Comparison of ENCODE assay signal across 24 cellular contexts in the genomic region with DNA sequence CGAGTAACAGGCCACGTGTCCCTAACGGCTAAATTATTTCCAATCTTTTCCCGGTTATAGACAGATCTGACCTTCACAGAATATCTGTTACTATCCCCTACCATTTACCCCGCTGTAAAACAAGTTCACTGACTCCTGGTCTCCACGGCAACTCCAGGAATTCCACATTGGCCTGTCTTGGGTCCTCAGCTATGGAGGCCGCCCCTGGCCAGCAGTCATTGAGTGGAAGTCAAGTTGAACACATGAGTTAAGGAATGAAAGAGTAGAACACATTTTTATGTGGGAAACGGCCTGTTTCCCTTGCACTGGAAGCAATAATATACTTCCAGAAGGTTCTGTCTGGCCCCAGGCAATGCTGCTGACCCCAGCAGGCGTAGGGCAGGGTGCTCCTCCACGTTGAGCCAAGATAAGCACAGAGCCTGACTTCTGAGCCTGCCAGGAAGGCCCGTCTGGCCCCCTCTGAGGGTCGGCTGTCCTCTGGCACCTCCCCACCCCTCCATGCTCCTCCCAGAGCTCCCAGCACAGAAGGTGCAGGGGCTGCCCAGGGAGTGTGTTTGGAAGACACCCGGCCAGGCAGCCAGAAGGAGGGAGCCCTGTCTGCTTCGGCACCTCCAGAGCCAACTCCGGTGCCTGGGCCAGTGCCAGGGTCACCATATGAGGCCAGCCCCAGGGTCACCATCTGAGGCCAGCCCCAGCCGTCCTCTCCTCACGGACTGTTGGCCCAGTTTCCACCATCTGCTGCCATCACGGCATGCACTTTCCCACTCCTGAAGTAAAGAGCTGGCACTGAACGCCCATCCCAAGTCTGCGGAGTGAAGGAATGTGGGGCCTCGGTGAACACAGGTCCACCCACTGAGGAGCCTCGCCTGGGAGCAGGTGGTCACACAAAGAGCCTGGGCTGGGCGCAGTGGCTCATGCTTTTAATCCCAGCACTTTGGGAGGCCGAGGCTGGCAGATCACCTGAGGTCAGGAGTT.
DNase-seq lines count a peak whose midpoint lies in the region; ATAC-seq and TF ChIP-seq lines count a peak whose summit lies in the region.
"Had no signal": no experiment of that assay in that cellular context is flagged by ENCODE, and none has a peak within 500 bp of the region (broad histone marks: within the 10 kb centered on the region; RNA-seq: fewer than 3 reads in every experiment).

No MANE protein-coding gene starts in this region.

- H3K79me2 ChIP-seq in PC-3 (ENCODE audit: low read length), result no peaks in the 10 kb centered on the region

- no peaks in the 10 kb centered on the region for H3F3A ChIP-seq in PC-3 (ENCODE audit: low read length, unreplicated experiment)

- H3K27ac ChIP-seq in coronary artery, result peak overlapping the region; percentile 37 to 85
- peak overlapping the region; percentile 83 for H3K27ac ChIP-seq in lower lobe of right lung
- no peak overlapping the region for H3K27ac ChIP-seq in PC-3 (ENCODE audit: low read length)
- H3K27ac ChIP-seq: breast epithelium, gastroesophageal sphincter, neural progenitor cell, PC-9, SJCRH30, transverse colon had no signal

- H3K4me3 ChIP-seq in coronary artery, result no peak overlapping the region
- no peak overlapping the region for H3K4me3 ChIP-seq in lower lobe of right lung
- H3K4me3 ChIP-seq in PC-3 (ENCODE audit: low read length), result no peak overlapping the region
- H3K4me3 ChIP-seq: breast epithelium, gastroesophageal sphincter, GM23338, neural progenitor cell, PC-9, SJCRH30, transverse colon had no signal

- no peak for TF ChIP-seq CTCF in coronary artery (IDR thresholded peaks at IDR 0.05)
- TF ChIP-seq CTCF in lower lobe of right lung (IDR thresholded peaks at IDR 0.05), result no peak
- TF ChIP-seq CTCF in type B pancreatic cell (conservative IDR thresholded peaks at IDR 0.05), result no peak
- no peak for TF ChIP-seq CTCF in PC-3 (conservative IDR thresholded peaks at IDR 0.05; ENCODE audit: low read depth, low read length)

- peaks cover 15% of the 10 kb centered on the region for H3K4me1 Mint-ChIP-seq in type B pancreatic cell (ENCODE audit: unreplicated experiment)
- H3K4me1 Mint-ChIP-seq: activated CD4-positive, alpha-beta memory T cell treated with anti-CD3 and anti-CD28 coated beads, Interleukin-2, amount 10 ng/mL, durations not matched to agents 7 days and 5 days; activated naive CD8-positive, alpha-beta T cell treated with anti-CD3 and anti-CD28 coated beads for 36 hours; T-helper 17 cell had no signal

- H3K36me3 ChIP-seq in lower lobe of right lung (no peaks in the 10 kb centered on the region), PC-3 (ENCODE audit: low read depth, low read length) (no peaks in the 10 kb centered on the region)
- H3K36me3 ChIP-seq: breast epithelium, gastroesophageal sphincter, neural progenitor cell, SJCRH30, transverse colon had no signal

- H3K9me3 Mint-ChIP-seq in type B pancreatic cell, result no peaks in the 10 kb centered on the region
- H3K9me3 Mint-ChIP-seq: activated CD4-positive, alpha-beta memory T cell treated with anti-CD3 and anti-CD28 coated beads, Interleukin-2, amount 10 ng/mL, durations not matched to agents 7 days and 5 days; activated naive CD8-positive, alpha-beta T cell treated with anti-CD3 and anti-CD28 coated beads for 36 hours; GM23338; neural progenitor cell had no signal

- H3K9me3 ChIP-seq in lower lobe of right lung, result no peaks in the 10 kb centered on the region
- no peaks in the 10 kb centered on the region for H3K9me3 ChIP-seq in PC-3 (ENCODE audit: low read length)
- H3K9me3 ChIP-seq: breast epithelium, gastroesophageal sphincter, SJCRH30, transverse colon had no signal

- DNase-seq in activated CD4-positive, alpha-beta T cell treated with anti-CD3 and anti-CD28 coated beads for 1 hour, result peak; percentile 5
- no peak for DNase-seq in activated CD4-positive, alpha-beta T cell treated with anti-CD3 and anti-CD28 coated beads, Interleukin-2, amount 50 U/mL, for 4 hours
- DNase-seq in coronary artery (ENCODE audit: low spot score) (peak; percentile 69), lower lobe of right lung (peak; percentile 38), type B pancreatic cell (ENCODE audit: extremely low spot score, unreplicated experiment) (peak; percentile 61), dermis blood vessel endothelial cell (no peak), PC-3 (no peak)
- DNase-seq in effector CD4-positive, alpha-beta T cell, result no peak
- DNase-seq: 8988T; activated CD4-positive, alpha-beta memory T cell treated with anti-CD3 and anti-CD28 coated beads, Interleukin-2, amount 10 ng/mL, durations not matched to agents 7 days and 5 days; activated naive CD8-positive, alpha-beta T cell treated with anti-CD3 and anti-CD28 coated beads for 36 hours; activated T-cell treated with anti-CD3 and anti-CD28 coated beads, Interleukin-2, amount 50 U/mL, for 48 hours; NCI-H1417; NCI-H2227 treated with DMSO at 0.1 percent for 48 hours; PC-9; SJCRH30; stimulated activated CD4-positive, alpha-beta T cell treated with anti-CD3 and anti-CD28 coated beads, Interleukin-15, amount 100 ng/mL, for 24 hours; T-helper 17 cell; transverse colon had no signal

- no peak overlapping the region for H2AFZ ChIP-seq in PC-3 (ENCODE audit: low read length)
- H2AFZ ChIP-seq: GM23338, neural progenitor cell, PC-9 had no signal

- POLR2A ChIA-PET in PC-3 (lab: Charles Lee; ENCODE audit: unreplicated experiment), result no interaction called here

- H3K9me2 ChIP-seq in PC-3 (replicated peaks; ENCODE audit: low read length), result no peaks in the 10 kb centered on the region

- H4K20me1 ChIP-seq in PC-3 (ENCODE audit: low read length), result no peaks in the 10 kb centered on the region

- peaks cover 3% of the 10 kb centered on the region for H3K27me3 Mint-ChIP-seq in type B pancreatic cell
- H3K27me3 Mint-ChIP-seq: activated CD4-positive, alpha-beta memory T cell treated with anti-CD3 and anti-CD28 coated beads, Interleukin-2, amount 10 ng/mL, durations not matched to agents 7 days and 5 days; activated naive CD8-positive, alpha-beta T cell treated with anti-CD3 and anti-CD28 coated beads for 36 hours had no signal

- BruUV-seq in PC-3 (replicated peaks; lab: Mats Ljungman, UMichigan), result no TSS peak

- H3K4me3 Mint-ChIP-seq in type B pancreatic cell, result no peak overlapping the region
- H3K4me3 Mint-ChIP-seq: activated CD4-positive, alpha-beta memory T cell treated with anti-CD3 and anti-CD28 coated beads, Interleukin-2, amount 10 ng/mL, durations not matched to agents 7 days and 5 days; activated naive CD8-positive, alpha-beta T cell treated with anti-CD3 and anti-CD28 coated beads for 36 hours; GM23338; neural progenitor cell; T-helper 17 cell had no signal

- intact Hi-C loops in lower lobe of right lung (cut with DNase I), result no loop called here
- intact Hi-C loops in PC-3 (cut with micrococcal nuclease), result no loop called here

- H3K36me3 Mint-ChIP-seq in type B pancreatic cell, result no peaks in the 10 kb centered on the region
- H3K36me3 Mint-ChIP-seq: activated naive CD8-positive, alpha-beta T cell treated with anti-CD3 and anti-CD28 coated beads for 36 hours; neural progenitor cell had no signal

- H3K9ac ChIP-seq in PC-3 (ENCODE audit: low read length), result no peak overlapping the region
- H3K9ac ChIP-seq: neural progenitor cell had no signal

- CTCF ChIA-PET in PC-3 (lab: Charles Lee), result no interaction called here

- ATAC-seq in lower lobe of right lung, result no peak
- no peak for ATAC-seq in PC-3
- ATAC-seq: esophagus mucosa, gastroesophageal sphincter, GM23338, T-helper 17 cell had no signal

- peaks cover 19% of the 10 kb centered on the region for H3K27me3 ChIP-seq in lower lobe of right lung (ENCODE audit: low read depth)
- peaks cover 24% of the 10 kb centered on the region for H3K27me3 ChIP-seq in PC-3 (ENCODE audit: low read length)
- H3K27me3 ChIP-seq: neural progenitor cell, transverse colon had no signal

- H3K4me1 ChIP-seq in lower lobe of right lung, result peaks cover 19% of the 10 kb centered on the region
- no peaks in the 10 kb centered on the region for H3K4me1 ChIP-seq in PC-3 (ENCODE audit: insufficient read depth, low read length)
- H3K4me1 ChIP-seq: breast epithelium, neural progenitor cell, SJCRH30, transverse colon had no signal

- H3K4me2 ChIP-seq in PC-3 (ENCODE audit: low read length), result no peak overlapping the region
- H3K4me2 ChIP-seq: GM23338, neural progenitor cell, PC-9 had no signal

- H3K27ac Mint-ChIP-seq in type B pancreatic cell, result no peak overlapping the region
- H3K27ac Mint-ChIP-seq: activated CD4-positive, alpha-beta memory T cell treated with anti-CD3 and anti-CD28 coated beads, Interleukin-2, amount 10 ng/mL, durations not matched to agents 7 days and 5 days; activated naive CD8-positive, alpha-beta T cell treated with anti-CD3 and anti-CD28 coated beads for 36 hours; GM23338; T-helper 17 cell had no signal

Comparison
In these comparisons a context has a peak if more than half of its experiments do, and no peak if none do; other contexts are left out.
1. DNase-seq: peak in activated CD4-positive, alpha-beta T cell treated with anti-CD3 and anti-CD28 coated beads for 1 hour (single experiment), coronary artery (single experiment), lower lobe of right lung (single experiment) and type B pancreatic cell (single experiment); none in activated CD4-positive, alpha-beta T cell treated with anti-CD3 and anti-CD28 coated beads, Interleukin-2, amount 50 U/mL, for 4 hours (0 of 2), dermis blood vessel endothelial cell (single experiment), PC-3 (single experiment) and effector CD4-positive, alpha-beta T cell (single experiment).